Comparison of ENCODE assay signal across 1 cellular context in genomic region chr19:51726049-51726448, GRCh38.
TF ChIP-seq lines count a peak whose summit lies in the region.

No MANE protein-coding gene starts in this region.

TF ChIP-seq in H1, 55 proteins besides CTCF, POLR2A, EP300 and RAD21:
- TF ChIP-seq SP1 (IDR thresholded peaks at IDR 0.05; ENCODE audit: low read depth, low read length) (no peak), GABPA (IDR thresholded peaks at IDR 0.05; ENCODE audit: borderline replicate concordance, insufficient read depth, low read length) (no peak), SUZ12 (IDR thresholded peaks at IDR 0.05; ENCODE audit: low read length) (no peak), MAFK (IDR thresholded peaks at IDR 0.05; ENCODE audit: low read depth, low read length) (no peak), TBP (IDR thresholded peaks at IDR 0.05; ENCODE audit: low read depth, low read length) (no peak), USF2 (IDR thresholded peaks at IDR 0.05; ENCODE audit: low read length) (no peak), FOSL1 (IDR thresholded peaks at IDR 0.05; ENCODE audit: insufficient read depth, low read depth, low read length) (no peak), SP2 (IDR thresholded peaks at IDR 0.05; ENCODE audit: low read length) (no peak), BACH1 (IDR thresholded peaks at IDR 0.05; ENCODE audit: low read length) (no peak), CREB1 (IDR thresholded peaks at IDR 0.05) (no peak), BCL11A (IDR thresholded peaks at IDR 0.05; ENCODE audit: low read depth in 2 of 2, low read length in 2 of 2) (no peak)
